Comparison of ENCODE assay signal across 6 cellular contexts in genomic region chr17:74760404-74761105, GRCh38. TPM values are rescaled to one million over a fixed set of nuclear protein-coding genes. Genes with fewer than 3 reads are reported as not detected.
DNase-seq lines count a peak whose midpoint lies in the region; TF ChIP-seq lines count a peak whose summit lies in the region.

No MANE protein-coding gene starts in this region.

- H3K27ac Mint-ChIP-seq in brain (peak overlapping the region; percentile 83 to 97 (median 95)), neural progenitor cell (peak overlapping the region; percentile 92)

- H3K27ac ChIP-seq in KMS-11 (peak overlapping the region; percentile 66; the same call in 1 of the 2 replicates), neural progenitor cell (peak overlapping the region; percentile 89)

- no peaks in the 10 kb centered on the region; the same call in 1 of the 2 replicates for H3K36me3 ChIP-seq in KMS-11 (ENCODE audit: insufficient read depth)
- no peaks in the 10 kb centered on the region for H3K36me3 ChIP-seq in neural progenitor cell

- H4K20me1 ChIP-seq in KMS-11 (ENCODE audit: insufficient read depth) (peaks cover 30% of the 10 kb centered on the region; the same call in 1 of the 2 replicates), neural progenitor cell (ENCODE audit: low read depth) (peaks cover 51% of the 10 kb centered on the region)

- no peaks in the 10 kb centered on the region for H3K9me3 Mint-ChIP-seq in brain
- no peaks in the 10 kb centered on the region for H3K9me3 Mint-ChIP-seq in neural progenitor cell

- H3K4me3 ChIP-seq in KMS-11 (IDR thresholded peaks at IDR 0.05; ENCODE audit: insufficient read depth, low read depth, low read length) (no peak overlapping the region), neural progenitor cell (peak overlapping the region; percentile 16)

- peak overlapping the region in 4 of 5 experiments; percentile 9 to 49 (median 40) for H3K4me3 Mint-ChIP-seq in brain
- H3K4me3 Mint-ChIP-seq in neural progenitor cell: peak overlapping the region; percentile 38

- TF ChIP-seq CTCF in KMS-11 (conservative IDR thresholded peaks at IDR 0.05; ENCODE audit: low read depth, low read length): no peak
- TF ChIP-seq CTCF in brain (conservative IDR thresholded peaks at IDR 0.05): no peak
- no peak for TF ChIP-seq CTCF in neural progenitor cell (IDR thresholded peaks at IDR 0.05)

- peaks cover 41% of the 10 kb centered on the region for H3F3A ChIP-seq in neural progenitor cell (ENCODE audit: low read depth)

- DNase-seq in neural progenitor cell (ENCODE audit: low spot score) (peak; percentile 65), NCI-H1105 treated with DMSO at 0.1 percent for 48 hours (lab: John Stamatoyannopoulos, UW) (no peak), Kasumi-1 (lab: John Stamatoyannopoulos, UW) (no peak), NCI-H1417 treated with DMSO at 0.1 percent for 48 hours (lab: John Stamatoyannopoulos, UW) (no peak)

- H3K36me3 Mint-ChIP-seq in brain (no peaks in the 10 kb centered on the region), neural progenitor cell (no peaks in the 10 kb centered on the region)

- peak overlapping the region; percentile 14; the same call in 1 of the 2 replicates for H3K9ac ChIP-seq in KMS-11
- H3K9ac ChIP-seq in neural progenitor cell: peak overlapping the region; percentile 15

- H3K27me3 ChIP-seq in KMS-11 (ENCODE audit: insufficient read depth, low read depth): no peaks in the 10 kb centered on the region
- H3K27me3 ChIP-seq in neural progenitor cell: no peaks in the 10 kb centered on the region

- H3K4me2 ChIP-seq in KMS-11 (peak overlapping the region; percentile 100; the same call in 1 of the 2 replicates), neural progenitor cell (peak overlapping the region; percentile 72)

- H3K79me2 ChIP-seq in KMS-11 (ENCODE audit: insufficient read depth, low read depth) (peaks cover 99% of the 10 kb centered on the region), neural progenitor cell (ENCODE audit: low read depth) (peaks cover 94% of the 10 kb centered on the region)

- no peaks in the 10 kb centered on the region for H3K9me3 ChIP-seq in neural progenitor cell (ENCODE audit: low read depth)

- H3K4me1 Mint-ChIP-seq in brain: peaks cover 77% of the 10 kb centered on the region
- H3K4me1 Mint-ChIP-seq in neural progenitor cell: peaks cover 59% of the 10 kb centered on the region

- no peaks in the 10 kb centered on the region for H3K27me3 Mint-ChIP-seq in brain
- H3K27me3 Mint-ChIP-seq in neural progenitor cell (ENCODE audit: insufficient read depth, low read depth): peaks cover 2% of the 10 kb centered on the region

- H3K4me1 ChIP-seq in KMS-11 (ENCODE audit: low read depth, poor library complexity, severe bottlenecking) (peaks cover 74% of the 10 kb centered on the region), neural progenitor cell (peaks cover 79% of the 10 kb centered on the region)

- H2AFZ ChIP-seq in KMS-11 (ENCODE audit: low read depth): no peak overlapping the region
- no peak overlapping the region for H2AFZ ChIP-seq in neural progenitor cell (replicated peaks)

RNA-seq across cellular contexts. Expression of gene NHERF1, which starts 12.1 kb away (rescaled TPM):
- 95.8 TPM for polyA plus RNA-seq in brain (ENCODE audit: insufficient read depth, low read depth, low replicate concordance)
- total RNA-seq in neural progenitor cell (ENCODE audit: low replicate concordance): 27.1 and 63.8 TPM in 2 replicates

RNA-seq across cellular contexts. Expression of gene NAT9, which starts 15.6 kb away (rescaled TPM):
- polyA plus RNA-seq in brain (ENCODE audit: insufficient read depth, low read depth, low replicate concordance): 24.8 TPM
- 68.9 and 75.3 TPM in 2 replicates for total RNA-seq in neural progenitor cell (ENCODE audit: low replicate concordance)

RNA-seq across cellular contexts. Expression of gene RAB37, which starts 23.5 kb away (rescaled TPM):
- polyA plus RNA-seq in brain (ENCODE audit: insufficient read depth, low read depth, low replicate concordance): 2.8 TPM
- total RNA-seq in neural progenitor cell (ENCODE audit: low replicate concordance): 1.5 and 4.3 TPM in 2 replicates

RNA-seq across cellular contexts. Expression of gene CD300LF, which starts 47.8 kb away (rescaled TPM):
- polyA plus RNA-seq in brain (ENCODE audit: insufficient read depth, low read depth, low replicate concordance): 0.54 TPM
- not detected in 2 replicates for total RNA-seq in neural progenitor cell (ENCODE audit: low replicate concordance)
